ENCODE assay signal across 21 cellular contexts in the genomic region with DNA sequence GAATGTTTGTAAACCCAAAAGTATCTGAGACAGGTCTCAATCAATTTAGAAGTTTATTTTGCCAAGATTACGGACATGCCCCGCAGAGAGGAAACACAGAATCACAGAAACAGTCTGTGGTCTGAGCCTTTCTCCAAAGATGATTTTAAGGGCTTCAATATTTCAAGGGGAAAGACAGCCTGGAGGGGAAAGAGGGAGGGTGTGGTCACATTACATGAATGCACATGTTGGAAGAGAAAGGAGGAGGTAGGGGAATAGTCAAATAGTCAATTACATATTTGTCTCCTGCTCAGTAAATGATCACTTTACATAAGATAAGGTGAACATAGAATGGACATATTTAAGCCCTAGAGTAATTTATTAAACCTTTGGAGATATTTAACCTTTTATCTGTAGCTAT. TPM values are rescaled to one million over a fixed set of nuclear protein-coding genes. Genes with fewer than 3 reads are reported as not detected.
DNase-seq lines count a peak whose midpoint lies in the region; ATAC-seq and TF ChIP-seq lines count a peak whose summit lies in the region.
"Had no signal": no experiment of that assay in that cellular context is flagged by ENCODE, and none has a peak within 500 bp of the region (broad histone marks: within the 10 kb centered on the region; RNA-seq: fewer than 3 reads in every experiment).

No MANE protein-coding gene starts in this region.

- no peak for TF ChIP-seq CTCF in foreskin keratinocyte (conservative IDR thresholded peaks at IDR 0.05)

- H3K27ac Mint-ChIP-seq in stimulated activated naive CD8-positive, alpha-beta T cell treated with anti-CD3 and anti-CD28 coated beads, Interleukin-15, Interleukin-2, amounts not matched to agents 100 ng/mL and 50 ng/mL, for 24 hours = peak overlapping the region; percentile 9
- H3K27ac Mint-ChIP-seq in stimulated activated naive CD8-positive, alpha-beta T cell treated with anti-CD3 and anti-CD28 coated beads, Interleukin-15, amount 100 ng/mL, for 72 hours = peak overlapping the region in 1 of 2 donors; percentile 14
- H3K27ac Mint-ChIP-seq in activated T-helper 17 cell treated with anti-CD3 and anti-CD28 coated beads, Interleukin-2, amount 50 U/mL, for 72 hours = peak overlapping the region; percentile 28

- H3K4me1 Mint-ChIP-seq in stimulated activated naive CD8-positive, alpha-beta T cell treated with anti-CD3 and anti-CD28 coated beads, Interleukin-15, Interleukin-2, amounts not matched to agents 100 ng/mL and 50 ng/mL, for 24 hours (ENCODE audit: low read depth) = peaks cover 35% of the 10 kb centered on the region
- peaks cover 47% of the 10 kb centered on the region for H3K4me1 Mint-ChIP-seq in stimulated activated naive CD8-positive, alpha-beta T cell treated with anti-CD3 and anti-CD28 coated beads, Interleukin-15, amount 100 ng/mL, for 72 hours
- peaks cover 32% of the 10 kb centered on the region for H3K4me1 Mint-ChIP-seq in activated T-helper 17 cell treated with anti-CD3 and anti-CD28 coated beads, Interleukin-2, amount 50 U/mL, for 72 hours

- no peaks in the 10 kb centered on the region for H3K27me3 ChIP-seq in foreskin keratinocyte

- H3K9me3 Mint-ChIP-seq in stimulated activated naive CD8-positive, alpha-beta T cell treated with anti-CD3 and anti-CD28 coated beads, Interleukin-15, Interleukin-2, amounts not matched to agents 100 ng/mL and 50 ng/mL, for 24 hours = no peaks in the 10 kb centered on the region
- H3K9me3 Mint-ChIP-seq in stimulated activated naive CD8-positive, alpha-beta T cell treated with anti-CD3 and anti-CD28 coated beads, Interleukin-15, amount 100 ng/mL, for 72 hours = no peaks in the 10 kb centered on the region
- H3K9me3 Mint-ChIP-seq in activated T-helper 17 cell treated with anti-CD3 and anti-CD28 coated beads, Interleukin-2, amount 50 U/mL, for 72 hours = peaks cover 5% of the 10 kb centered on the region

- H3K4me1 ChIP-seq in foreskin keratinocyte = peaks cover 12% of the 10 kb centered on the region
- H3K4me1 ChIP-seq: SJCRH30 had no signal

- H3K4me3 Mint-ChIP-seq in stimulated activated naive CD8-positive, alpha-beta T cell treated with anti-CD3 and anti-CD28 coated beads, Interleukin-15, Interleukin-2, amounts not matched to agents 100 ng/mL and 50 ng/mL, for 24 hours = no peak overlapping the region
- H3K4me3 Mint-ChIP-seq in stimulated activated naive CD8-positive, alpha-beta T cell treated with anti-CD3 and anti-CD28 coated beads, Interleukin-15, amount 100 ng/mL, for 72 hours = no peak overlapping the region
- peak overlapping the region; percentile 76 for H3K4me3 Mint-ChIP-seq in activated T-helper 17 cell treated with anti-CD3 and anti-CD28 coated beads, Interleukin-2, amount 50 U/mL, for 72 hours
- H3K4me3 Mint-ChIP-seq: CD14-positive monocyte had no signal

- H3K27me3 Mint-ChIP-seq in stimulated activated naive CD8-positive, alpha-beta T cell treated with anti-CD3 and anti-CD28 coated beads, Interleukin-15, Interleukin-2, amounts not matched to agents 100 ng/mL and 50 ng/mL, for 24 hours = no peaks in the 10 kb centered on the region
- no peaks in the 10 kb centered on the region for H3K27me3 Mint-ChIP-seq in stimulated activated naive CD8-positive, alpha-beta T cell treated with anti-CD3 and anti-CD28 coated beads, Interleukin-15, amount 100 ng/mL, for 72 hours
- H3K27me3 Mint-ChIP-seq in activated T-helper 17 cell treated with anti-CD3 and anti-CD28 coated beads, Interleukin-2, amount 50 U/mL, for 72 hours = no peaks in the 10 kb centered on the region

- H3K36me3 Mint-ChIP-seq in stimulated activated naive CD8-positive, alpha-beta T cell treated with anti-CD3 and anti-CD28 coated beads, Interleukin-15, Interleukin-2, amounts not matched to agents 100 ng/mL and 50 ng/mL, for 24 hours (ENCODE audit: low read depth) = no peaks in the 10 kb centered on the region
- H3K36me3 Mint-ChIP-seq in activated T-helper 17 cell treated with anti-CD3 and anti-CD28 coated beads, Interleukin-2, amount 50 U/mL, for 72 hours (ENCODE audit: low read depth) = no peaks in the 10 kb centered on the region
- H3K36me3 Mint-ChIP-seq: CD14-positive monocyte had no signal

- no peak for ATAC-seq in stimulated activated naive CD8-positive, alpha-beta T cell treated with anti-CD3 and anti-CD28 coated beads, Interleukin-15, amount 100 ng/mL, for 72 hours
- ATAC-seq in activated T-helper 17 cell treated with anti-CD3 and anti-CD28 coated beads, Interleukin-2, amount 50 U/mL, for 72 hours (replicated peaks) = no peak
- peak; percentile 41 for ATAC-seq in foreskin keratinocyte
- no peak for ATAC-seq in HG03571 (IDR thresholded peaks at IDR 0.05; ENCODE audit: unreplicated experiment)
- ATAC-seq in HG02973 (IDR thresholded peaks at IDR 0.05; ENCODE audit: unreplicated experiment) = no peak

- no peak overlapping the region for H3K27ac ChIP-seq in foreskin keratinocyte
- H3K27ac ChIP-seq: SJCRH30 had no signal

- DNase-seq in stimulated activated naive CD8-positive, alpha-beta T cell treated with anti-CD3 and anti-CD28 coated beads, Interleukin-15, amount 100 ng/mL, for 72 hours = no peak
- peak; percentile 27 to 61 for DNase-seq in foreskin keratinocyte
- no peak for DNase-seq in T-helper 2 cell
- no peak for DNase-seq in NCI-H2029 (lab: John Stamatoyannopoulos, UW)
- DNase-seq: DMS79, H7, IMR-90, MV-4-11, NCI-H1417, NCI-H187 treated with DMSO at 0.1 percent for 48 hours, NCI-H69, RPMI8226, SJCRH30 had no signal

RNA-seq across cellular contexts. Expression of gene UNC45B, which starts 12.3 kb away (rescaled TPM):
- total RNA-seq in activated T-helper 17 cell treated with anti-CD3 and anti-CD28 coated beads, Interleukin-2, amount 50 U/mL, for 72 hours = not detected
- not detected in 2 replicates for total RNA-seq in foreskin keratinocyte
- polyA plus RNA-seq in foreskin keratinocyte = not detected in 2 replicates
- total RNA-seq: HT1080, IMR-90, OCI-LY7 had no signal
- polyA plus RNA-seq: CD14-positive monocyte, IMR-90 had no signal

RNA-seq across cellular contexts. Expression of gene NLE1, which starts 17.8 kb away (rescaled TPM):
- 10 to 100 TPM; 15.8 to 38.9 TPM for total RNA-seq in activated T-helper 17 cell treated with anti-CD3 and anti-CD28 coated beads, Interleukin-2, amount 50 U/mL, for 72 hours
- 28.1 and 29.7 TPM in 2 replicates for total RNA-seq in foreskin keratinocyte
- polyA plus RNA-seq in foreskin keratinocyte = 33.1 and 34.5 TPM in 2 replicates

RNA-seq across cellular contexts. Expression of gene SLC35G3, which starts 34.3 kb away (rescaled TPM):
- total RNA-seq in activated T-helper 17 cell treated with anti-CD3 and anti-CD28 coated beads, Interleukin-2, amount 50 U/mL, for 72 hours = not detected
- total RNA-seq in foreskin keratinocyte = not detected in 2 replicates
- not detected in 2 replicates for polyA plus RNA-seq in foreskin keratinocyte
- total RNA-seq: H7, HT1080, IMR-90, LHCN-M2, OCI-LY7, SJCRH30 had no signal
- polyA plus RNA-seq: CD14-positive monocyte, IMR-90 had no signal

RNA-seq across cellular contexts. Expression of gene FNDC8, which starts 38.5 kb away (rescaled TPM):
- total RNA-seq in activated T-helper 17 cell treated with anti-CD3 and anti-CD28 coated beads, Interleukin-2, amount 50 U/mL, for 72 hours = not detected
- total RNA-seq in foreskin keratinocyte = not detected in 2 replicates
- not detected in 2 replicates for polyA plus RNA-seq in foreskin keratinocyte
- total RNA-seq: HT1080, IMR-90, LHCN-M2, OCI-LY7, SJCRH30 had no signal
- polyA plus RNA-seq: CD14-positive monocyte, IMR-90 had no signal

RNA-seq across cellular contexts. Expression of gene RAD51D, which starts 40.3 kb away (rescaled TPM):
- total RNA-seq in activated T-helper 17 cell treated with anti-CD3 and anti-CD28 coated beads, Interleukin-2, amount 50 U/mL, for 72 hours = 10 to 100 TPM; 23.9 to 36.6 TPM
- total RNA-seq in foreskin keratinocyte = 9.6 and 11.0 TPM in 2 replicates
- polyA plus RNA-seq in foreskin keratinocyte = 5.8 and 7.2 TPM in 2 replicates

Comparison
In these comparisons a context has a peak if more than half of its experiments do, and no peak if none do; other contexts are left out.
1. DNase-seq: peak in foreskin keratinocyte (2 of 2); none in stimulated activated naive CD8-positive, alpha-beta T cell treated with anti-CD3 and anti-CD28 coated beads, Interleukin-15, amount 100 ng/mL, for 72 hours (0 of 2), T-helper 2 cell (0 of 5) and NCI-H2029 (single experiment).